10 cellular contexts compared by ENCODE assay signal in the genomic region with DNA sequence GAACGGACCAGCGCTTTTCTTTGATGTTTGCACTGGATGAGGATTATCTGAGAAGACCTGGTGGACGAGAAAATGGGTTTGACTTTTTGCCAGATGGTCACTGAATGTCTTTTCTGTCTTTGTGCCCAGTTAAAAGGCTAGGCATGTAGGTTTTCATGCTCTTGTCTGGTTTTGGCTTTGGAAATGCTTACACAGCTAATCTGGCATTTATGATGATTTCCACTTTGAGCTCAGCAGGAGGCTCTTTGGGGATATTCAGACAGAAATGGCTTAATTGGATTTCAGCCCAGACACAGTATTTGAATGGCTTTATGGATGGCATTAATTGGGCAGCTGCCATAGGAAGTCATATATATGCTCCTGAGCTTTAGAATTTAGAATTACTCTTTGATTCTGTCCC. TPM values are rescaled to one million over a fixed set of nuclear protein-coding genes. Genes with fewer than 3 reads are reported as not detected.
A peak's percentile ranks its signal among the peaks of the same experiment; 100 is the strongest.
DNase-seq lines count a peak whose midpoint lies in the region; ATAC-seq and TF ChIP-seq lines count a peak whose summit lies in the region.
"Had no signal": no experiment of that assay in that cellular context is flagged by ENCODE, and none has a peak within 500 bp of the region (broad histone marks: within the 10 kb centered on the region; RNA-seq: fewer than 3 reads in every experiment).

No MANE protein-coding gene starts in this region.

- peak in 1 of 2 experiments; percentile 18; a peak in 1 of 4 replicates for TF ChIP-seq EP300 in SK-N-SH (IDR thresholded peaks at IDR 0.05; ENCODE audit: borderline replicate concordance in 1 of 2, low read depth in 1 of 2, low read length in 1 of 2)

- no peaks in the 10 kb centered on the region for H3K9me2 ChIP-seq in SK-N-SH
- H3K9me2 ChIP-seq in hepatocyte (replicated peaks; ENCODE audit: insufficient read depth), result no peaks in the 10 kb centered on the region

- H4K20me1 ChIP-seq in SK-N-SH (ENCODE audit: insufficient read depth) (peaks cover 71% of the 10 kb centered on the region), hepatocyte (ENCODE audit: insufficient read depth, poor library complexity, severe bottlenecking) (peaks cover 70% of the 10 kb centered on the region)

- H3K27me3 ChIP-seq in SK-N-SH (ENCODE audit: insufficient read depth), result no peaks in the 10 kb centered on the region
- no peaks in the 10 kb centered on the region for H3K27me3 ChIP-seq in hepatocyte
- H3K27me3 ChIP-seq: left lung had no signal

- H3K9ac ChIP-seq in SK-N-SH, result no peak overlapping the region

- no peaks in the 10 kb centered on the region for H3K9me3 ChIP-seq in SK-N-SH
- no peaks in the 10 kb centered on the region for H3K9me3 ChIP-seq in hepatocyte (ENCODE audit: low read depth)
- H3K9me3 ChIP-seq: left lung had no signal

- peaks cover 29% of the 10 kb centered on the region for H3K4me1 Mint-ChIP-seq in osteocyte (ENCODE audit: unreplicated experiment)

- H3K4me3 Mint-ChIP-seq in osteocyte (ENCODE audit: unreplicated experiment), result no peak overlapping the region

- ATAC-seq in GM18519 (IDR thresholded peaks at IDR 0.05; ENCODE audit: low FRiP score, unreplicated experiment) (no peak), HG03571 (IDR thresholded peaks at IDR 0.05; ENCODE audit: unreplicated experiment) (no peak)
- ATAC-seq: left lung had no signal

- H3K4me3 ChIP-seq in SK-N-SH (ENCODE audit: low read depth in 2 of 2, low read length in 1 of 2) (no peak overlapping the region), hepatocyte (no peak overlapping the region)
- H3K4me3 ChIP-seq: left lung had no signal

- TF ChIP-seq RAD21 in SK-N-SH (IDR thresholded peaks at IDR 0.05; ENCODE audit: low read length), result peak; percentile 18; the same call in 1 of the 2 replicates

- H3K4me1 ChIP-seq in SK-N-SH (ENCODE audit: control insufficient read depth in 1 of 2, insufficient read depth in 2 of 2, low read depth in 1 of 2, low read length in 1 of 2) (peaks cover 12 to 32% of the 10 kb centered on the region in 2 experiments; a peak in 3 of 4 replicates), hepatocyte (ENCODE audit: insufficient read depth) (peaks cover 41% of the 10 kb centered on the region)

- H3K9me3 Mint-ChIP-seq in osteocyte (ENCODE audit: unreplicated experiment), result no peaks in the 10 kb centered on the region

- H3K27ac Mint-ChIP-seq in osteocyte (ENCODE audit: unreplicated experiment), result no peak overlapping the region

- TF ChIP-seq CTCF in SK-N-SH (IDR thresholded peaks at IDR 0.05) (no peak), hepatocyte (IDR thresholded peaks at IDR 0.05; ENCODE audit: poor library complexity) (no peak), osteocyte (IDR thresholded peaks at IDR 0.05) (no peak)

- POLR2A ChIA-PET in SK-N-SH (lab: Yijun Ruan, JAX), result no interaction called here

- H2AFZ ChIP-seq in SK-N-SH (ENCODE audit: low read depth), result no peak overlapping the region
- no peak overlapping the region for H2AFZ ChIP-seq in hepatocyte

- no peak overlapping the region for H3K4me2 ChIP-seq in SK-N-SH
- H3K4me2 ChIP-seq in hepatocyte, result no peak overlapping the region

- H3K79me2 ChIP-seq in SK-N-SH (ENCODE audit: insufficient read depth) (peaks cover 68% of the 10 kb centered on the region), hepatocyte (peaks cover 99% of the 10 kb centered on the region)

- WGBS in SK-N-SH (ENCODE audit: low lambda C conversion rate), result 71% methylated on average over 3 of the region's 3 CpGs
- 70% methylated on average over 3 of the region's 3 CpGs for WGBS in hepatocyte (ENCODE audit: low lambda C conversion rate, missing lambda C conversion rate)

- H3F3A ChIP-seq in SK-N-SH (replicated peaks; ENCODE audit: insufficient read depth), result no peaks in the 10 kb centered on the region

- CTCF ChIA-PET in SK-N-SH (lab: Yijun Ruan, JAX), result interaction anchor here (0.5 to 1.3 kb wide), 2 partner anchors 9 to 11 kb away, joined by 3 to 8 read pairs; no protein-coding TSS in a partner anchor

- peak; percentile 91 for DNase-seq in DMS153 (lab: John Stamatoyannopoulos, UW)
- peak; percentile 88 for DNase-seq in NCI-H1105 (lab: John Stamatoyannopoulos, UW)
- DNase-seq in SK-N-SH, result peak; percentile 58
- DNase-seq in hepatocyte (ENCODE audit: low spot score), result no peak
- DNase-seq in stimulated activated CD4-positive, alpha-beta T cell treated with anti-CD3 and anti-CD28 coated beads, Interleukin-4, amount 100 ng/mL, for 24 hours, result no peak
- no peak for DNase-seq in osteocyte (ENCODE audit: extremely low spot score, unreplicated experiment)
- DNase-seq: KBM-7, left lung had no signal

- H3K36me3 ChIP-seq in SK-N-SH (replicated peaks in 1 of 2; ENCODE audit: control insufficient read depth in 1 of 2, insufficient read depth in 2 of 2, low read length in 1 of 2) (no peaks in the 10 kb centered on the region), hepatocyte (replicated peaks; ENCODE audit: insufficient read depth, low read depth) (no peaks in the 10 kb centered on the region)
- H3K36me3 ChIP-seq: left lung had no signal

- no peaks in the 10 kb centered on the region for H3K27me3 Mint-ChIP-seq in osteocyte (ENCODE audit: unreplicated experiment)

- H3K36me3 Mint-ChIP-seq in osteocyte (ENCODE audit: unreplicated experiment), result peaks cover 7% of the 10 kb centered on the region

- H3K27ac ChIP-seq in SK-N-SH (ENCODE audit: low read depth in 2 of 2, low read length in 1 of 2) (peak overlapping the region in 1 of 2 experiments; percentile 90; a peak in 3 of 4 replicates), hepatocyte (peak overlapping the region; percentile 63)

TF ChIP-seq in SK-N-SH, 30 proteins besides CTCF, POLR2A, EP300 and RAD21:
- TF ChIP-seq CHD2 (IDR thresholded peaks at IDR 0.05; ENCODE audit: low read length, partially characterized antibody) (peak; percentile 19), NFIC (IDR thresholded peaks at IDR 0.05; ENCODE audit: borderline replicate concordance) (peak; percentile 46), POLR2AphosphoS5 (IDR thresholded peaks at IDR 0.05; ENCODE audit: low read depth, low read length) (no peak), RCOR1 (IDR thresholded peaks at IDR 0.05; ENCODE audit: low read length) (peak; percentile 63), TCF12 (IDR thresholded peaks at IDR 0.05) (0 out of 2 replicates have a peak, but pooled peaks have one; percentile 11)
- TF ChIP-seq, protein P1, sequence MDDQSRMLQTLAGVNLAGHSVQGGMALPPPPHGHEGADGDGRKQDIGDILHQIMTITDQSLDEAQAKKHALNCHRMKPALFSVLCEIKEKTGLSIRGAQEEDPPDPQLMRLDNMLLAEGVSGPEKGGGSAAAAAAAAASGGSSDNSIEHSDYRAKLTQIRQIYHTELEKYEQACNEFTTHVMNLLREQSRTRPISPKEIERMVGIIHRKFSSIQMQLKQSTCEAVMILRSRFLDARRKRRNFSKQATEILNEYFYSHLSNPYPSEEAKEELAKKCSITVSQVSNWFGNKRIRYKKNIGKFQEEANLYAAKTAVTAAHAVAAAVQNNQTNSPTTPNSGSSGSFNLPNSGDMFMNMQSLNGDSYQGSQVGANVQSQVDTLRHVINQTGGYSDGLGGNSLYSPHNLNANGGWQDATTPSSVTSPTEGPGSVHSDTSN (IDR thresholded peaks at IDR 0.05), result peak; percentile 12; the same call in 1 of the 2 replicates
- TF ChIP-seq, protein P2, sequence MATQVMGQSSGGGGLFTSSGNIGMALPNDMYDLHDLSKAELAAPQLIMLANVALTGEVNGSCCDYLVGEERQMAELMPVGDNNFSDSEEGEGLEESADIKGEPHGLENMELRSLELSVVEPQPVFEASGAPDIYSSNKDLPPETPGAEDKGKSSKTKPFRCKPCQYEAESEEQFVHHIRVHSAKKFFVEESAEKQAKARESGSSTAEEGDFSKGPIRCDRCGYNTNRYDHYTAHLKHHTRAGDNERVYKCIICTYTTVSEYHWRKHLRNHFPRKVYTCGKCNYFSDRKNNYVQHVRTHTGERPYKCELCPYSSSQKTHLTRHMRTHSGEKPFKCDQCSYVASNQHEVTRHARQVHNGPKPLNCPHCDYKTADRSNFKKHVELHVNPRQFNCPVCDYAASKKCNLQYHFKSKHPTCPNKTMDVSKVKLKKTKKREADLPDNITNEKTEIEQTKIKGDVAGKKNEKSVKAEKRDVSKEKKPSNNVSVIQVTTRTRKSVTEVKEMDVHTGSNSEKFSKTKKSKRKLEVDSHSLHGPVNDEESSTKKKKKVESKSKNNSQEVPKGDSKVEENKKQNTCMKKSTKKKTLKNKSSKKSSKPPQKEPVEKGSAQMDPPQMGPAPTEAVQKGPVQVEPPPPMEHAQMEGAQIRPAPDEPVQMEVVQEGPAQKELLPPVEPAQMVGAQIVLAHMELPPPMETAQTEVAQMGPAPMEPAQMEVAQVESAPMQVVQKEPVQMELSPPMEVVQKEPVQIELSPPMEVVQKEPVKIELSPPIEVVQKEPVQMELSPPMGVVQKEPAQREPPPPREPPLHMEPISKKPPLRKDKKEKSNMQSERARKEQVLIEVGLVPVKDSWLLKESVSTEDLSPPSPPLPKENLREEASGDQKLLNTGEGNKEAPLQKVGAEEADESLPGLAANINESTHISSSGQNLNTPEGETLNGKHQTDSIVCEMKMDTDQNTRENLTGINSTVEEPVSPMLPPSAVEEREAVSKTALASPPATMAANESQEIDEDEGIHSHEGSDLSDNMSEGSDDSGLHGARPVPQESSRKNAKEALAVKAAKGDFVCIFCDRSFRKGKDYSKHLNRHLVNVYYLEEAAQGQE (IDR thresholded peaks at IDR 0.05; ENCODE audit: low read depth, low read length), result no peak

RNA-seq across cellular contexts. Expression of a gene that starts 59.6 kb away (rescaled TPM):
- 31.9 and 42.8 TPM in 2 replicates for polyA plus RNA-seq in SK-N-SH (2012; rRNA removed)
- 32.8 and 43.8 TPM in 2 replicates for polyA plus RNA-seq in SK-N-SH (2012; cell fraction: cytosol; rRNA removed)
- polyA plus RNA-seq in SK-N-SH (2012; cell fraction: nucleus; rRNA removed), result 9.3 and 13.0 TPM in 2 replicates
- total RNA-seq in hepatocyte, result 71.9 and 72.6 TPM in 2 replicates
- polyA plus RNA-seq in hepatocyte, result 80.3 and 100 TPM in 2 replicates
- 39.5 and 45.4 TPM in 2 replicates for total RNA-seq in osteocyte

Comparison
In these comparisons a context has a peak if more than half of its experiments do, and no peak if none do; other contexts are left out.
1. DNase-seq: peak in DMS153 (single experiment), NCI-H1105 (single experiment) and SK-N-SH (single experiment); none in hepatocyte (single experiment), stimulated activated CD4-positive, alpha-beta T cell treated with anti-CD3 and anti-CD28 coated beads, Interleukin-4, amount 100 ng/mL, for 24 hours (single experiment) and osteocyte (single experiment).